In the genomic region with DNA sequence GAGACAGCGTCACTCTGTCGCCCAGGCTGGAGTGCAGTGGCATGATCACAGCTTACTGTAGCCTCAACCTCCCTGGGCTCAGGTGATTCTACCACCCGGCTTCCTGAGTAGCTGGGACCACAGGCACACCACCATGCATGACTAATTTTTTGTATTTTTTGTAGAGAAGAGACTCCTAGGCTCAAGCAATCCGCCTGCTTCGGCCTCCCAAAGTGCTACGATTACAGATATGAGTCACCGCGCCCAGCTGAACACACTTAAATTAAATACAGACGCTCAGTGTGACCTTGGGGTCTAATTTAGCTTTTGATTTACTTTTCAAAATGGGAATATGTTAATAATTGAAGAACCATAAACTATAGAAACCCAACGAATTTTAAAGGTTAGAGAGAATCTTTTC, we compare ENCODE assay signal across 25 cellular contexts.
DNase-seq lines count a peak whose midpoint lies in the region; ATAC-seq and TF ChIP-seq lines count a peak whose summit lies in the region.
"Had no signal": no experiment of that assay in that cellular context is flagged by ENCODE, and none has a peak within 500 bp of the region (broad histone marks: within the 10 kb centered on the region; RNA-seq: fewer than 3 reads in every experiment).

No MANE protein-coding gene starts in this region.

- H4K91ac ChIP-seq in IMR-90 (ENCODE audit: insufficient read depth, low read depth, low read length), result no peak overlapping the region

- H3K36me3 ChIP-seq in IMR-90 (ENCODE audit: control insufficient read depth, insufficient read depth, low read length) (peaks cover 5% of the 10 kb centered on the region), hepatocyte (replicated peaks; ENCODE audit: insufficient read depth, low read depth) (no peaks in the 10 kb centered on the region)
- H3K36me3 ChIP-seq: breast epithelium, thoracic aorta had no signal

- H3K27ac Mint-ChIP-seq in memory B cell (no peak overlapping the region), glutamatergic neuron (ENCODE audit: unreplicated experiment) (no peak overlapping the region)
- H3K27ac Mint-ChIP-seq: activated naive CD4-positive, alpha-beta T cell treated with anti-CD3 and anti-CD28 coated beads, Interleukin-2, amount 10 ng/mL, durations not matched to agents 7 days and 5 days; CD8-positive, alpha-beta memory T cell; naive thymus-derived CD8-positive, alpha-beta T cell had no signal

- H3K27ac ChIP-seq in IMR-90 (ENCODE audit: insufficient read depth, low read length) (no peak overlapping the region), hepatocyte (no peak overlapping the region)
- H3K27ac ChIP-seq: breast epithelium, HL-60, SK-N-MC, thoracic aorta had no signal

- H2AFZ ChIP-seq in IMR-90 (replicated peaks; ENCODE audit: low read length, poor library complexity) (no peak overlapping the region), hepatocyte (no peak overlapping the region)

- H3K27me3 ChIP-seq in IMR-90 (ENCODE audit: control insufficient read depth, insufficient read depth, low read length) (no peaks in the 10 kb centered on the region), hepatocyte (no peaks in the 10 kb centered on the region)
- H3K27me3 ChIP-seq: breast epithelium had no signal

- no peaks in the 10 kb centered on the region for H4K20me1 ChIP-seq in IMR-90 (ENCODE audit: insufficient read depth, low read length)
- H4K20me1 ChIP-seq in hepatocyte (ENCODE audit: insufficient read depth, poor library complexity, severe bottlenecking), result no peaks in the 10 kb centered on the region

- no peak for TF ChIP-seq RAD21 in IMR-90 (IDR thresholded peaks at IDR 0.05; ENCODE audit: low read length)

- peak; percentile 55 for DNase-seq in AG09309 (ENCODE audit: low read depth)
- peak; percentile 45 for DNase-seq in IMR-90
- DNase-seq in choroid plexus epithelial cell (ENCODE audit: low read depth), result peak; percentile 74
- no peak for DNase-seq in memory B cell (ENCODE audit: low spot score in 2 of 2)
- no peak for DNase-seq in activated CD8-positive, alpha-beta memory T cell treated with anti-CD3 and anti-CD28 coated beads for 24 hours
- DNase-seq in hepatocyte (ENCODE audit: low spot score), result no peak
- no peak for DNase-seq in glutamatergic neuron
- DNase-seq: activated CD4-positive, alpha-beta T cell treated with anti-CD3 and anti-CD28 coated beads for 4 hours; activated CD8-positive, alpha-beta memory T cell treated with anti-CD3 and anti-CD28 coated beads, Interleukin-2, amount 50 U/mL, for 48 hours; activated naive CD4-positive, alpha-beta T cell treated with anti-CD3 and anti-CD28 coated beads, Interleukin-2, amount 10 ng/mL, durations not matched to agents 7 days and 5 days; CD8-positive, alpha-beta memory T cell; dermis blood vessel endothelial cell; DMS79 treated with DMSO at 0.1 percent for 48 hours; H7; head of caudate nucleus; immature natural killer cell; naive thymus-derived CD8-positive, alpha-beta T cell; NCI-H82 had no signal

- no peak overlapping the region for H2BK20ac ChIP-seq in IMR-90 (ENCODE audit: low read depth, low read length)

- H3K4ac ChIP-seq in IMR-90 (ENCODE audit: low read depth, low read length), result no peak overlapping the region

- H3K9me1 ChIP-seq in IMR-90 (ENCODE audit: insufficient read depth, low read length), result no peaks in the 10 kb centered on the region

- H3K18ac ChIP-seq in IMR-90 (ENCODE audit: low read depth, low read length), result no peak overlapping the region

- no peak overlapping the region for H4K8ac ChIP-seq in IMR-90 (ENCODE audit: low read depth in 2 of 2, low read length in 2 of 2)

- H3K27me3 Mint-ChIP-seq in memory B cell (no peaks in the 10 kb centered on the region), glutamatergic neuron (ENCODE audit: unreplicated experiment) (no peaks in the 10 kb centered on the region)
- H3K27me3 Mint-ChIP-seq: activated naive CD4-positive, alpha-beta T cell treated with anti-CD3 and anti-CD28 coated beads, Interleukin-2, amount 10 ng/mL, durations not matched to agents 7 days and 5 days; CD8-positive, alpha-beta memory T cell; naive thymus-derived CD8-positive, alpha-beta T cell had no signal

- H3K56ac ChIP-seq in IMR-90 (ENCODE audit: extremely low read depth, insufficient read depth, low read length), result no peak overlapping the region

- intact Hi-C loops in IMR-90 (cut with micrococcal nuclease), result no loop called here

- H3K14ac ChIP-seq in IMR-90 (replicated peaks; ENCODE audit: low read depth, low read length), result no peak overlapping the region

- no peak overlapping the region for H2AK5ac ChIP-seq in IMR-90 (ENCODE audit: low read depth, low read length)

- no peaks in the 10 kb centered on the region for H3K9me3 Mint-ChIP-seq in memory B cell
- H3K9me3 Mint-ChIP-seq in glutamatergic neuron (ENCODE audit: unreplicated experiment), result no peaks in the 10 kb centered on the region
- H3K9me3 Mint-ChIP-seq: activated naive CD4-positive, alpha-beta T cell treated with anti-CD3 and anti-CD28 coated beads, Interleukin-2, amount 10 ng/mL, durations not matched to agents 7 days and 5 days; CD8-positive, alpha-beta memory T cell; immature natural killer cell; naive thymus-derived CD8-positive, alpha-beta T cell had no signal

- no peak overlapping the region for H2BK15ac ChIP-seq in IMR-90 (ENCODE audit: low read depth, low read length)

- TF ChIP-seq CTCF in AG09309 (IDR thresholded peaks at IDR 0.05; ENCODE audit: control insufficient read depth, insufficient read depth, low read depth, low read length, missing control alignments) (no peak), IMR-90 (conservative IDR thresholded peaks at IDR 0.05; ENCODE audit: low read depth, low read length) (no peak), choroid plexus epithelial cell (conservative IDR thresholded peaks at IDR 0.05; ENCODE audit: low read depth, low read length) (no peak), hepatocyte (IDR thresholded peaks at IDR 0.05; ENCODE audit: poor library complexity) (no peak), glutamatergic neuron (IDR thresholded peaks at IDR 0.05; ENCODE audit: partially characterized antibody, unreplicated experiment) (no peak)

- H3K4me1 Mint-ChIP-seq in memory B cell, result no peaks in the 10 kb centered on the region
- peaks cover 3% of the 10 kb centered on the region for H3K4me1 Mint-ChIP-seq in glutamatergic neuron (ENCODE audit: low read depth, unreplicated experiment)
- H3K4me1 Mint-ChIP-seq: activated naive CD4-positive, alpha-beta T cell treated with anti-CD3 and anti-CD28 coated beads, Interleukin-2, amount 10 ng/mL, durations not matched to agents 7 days and 5 days had no signal

- no peaks in the 10 kb centered on the region for H3K79me1 ChIP-seq in IMR-90 (ENCODE audit: low read depth in 1 of 2, low read length in 2 of 2)

- no peak overlapping the region for H3K23ac ChIP-seq in IMR-90 (ENCODE audit: low read depth, low read length)

- BruUV-seq in IMR-90 (replicated peaks; lab: Mats Ljungman, UMichigan), result no TSS peak

- H3K9ac ChIP-seq in IMR-90 (ENCODE audit: low read depth, low read length), result no peak overlapping the region

- no peaks in the 10 kb centered on the region for H3K79me2 ChIP-seq in hepatocyte

- H2BK120ac ChIP-seq in IMR-90 (ENCODE audit: low read depth, low read length), result no peak overlapping the region

- H4K5ac ChIP-seq in IMR-90 (ENCODE audit: low read depth, low read length), result no peak overlapping the region

- H3K4me3 Mint-ChIP-seq in memory B cell (no peak overlapping the region), glutamatergic neuron (ENCODE audit: unreplicated experiment) (no peak overlapping the region)
- H3K4me3 Mint-ChIP-seq: activated naive CD4-positive, alpha-beta T cell treated with anti-CD3 and anti-CD28 coated beads, Interleukin-2, amount 10 ng/mL, durations not matched to agents 7 days and 5 days; CD8-positive, alpha-beta memory T cell; immature natural killer cell; naive thymus-derived CD8-positive, alpha-beta T cell had no signal

- H2BK5ac ChIP-seq in IMR-90 (ENCODE audit: low read depth, low read length, poor library complexity, severe bottlenecking), result no peak overlapping the region

- no peak overlapping the region for H2AK9ac ChIP-seq in IMR-90 (replicated peaks; ENCODE audit: low read depth, low read length, poor library complexity)

- H3K9me2 ChIP-seq in hepatocyte (replicated peaks; ENCODE audit: insufficient read depth), result no peaks in the 10 kb centered on the region

- dilution Hi-C loops in IMR-90 (cut with HindIII; ENCODE audit: low sequenced_read_pairs, unreplicated experiment), result no loop called here

- POLR2A ChIA-PET in IMR-90 (lab: Charles Lee; ENCODE audit: unreplicated experiment), result no interaction called here

- no peaks in the 10 kb centered on the region for H3K9me3 ChIP-seq in IMR-90 (ENCODE audit: control insufficient read depth, insufficient read depth, low read length)
- H3K9me3 ChIP-seq in hepatocyte (ENCODE audit: low read depth), result no peaks in the 10 kb centered on the region
- H3K9me3 ChIP-seq: breast epithelium, thoracic aorta had no signal

- peaks cover 14% of the 10 kb centered on the region for H3K36me3 Mint-ChIP-seq in memory B cell
- H3K36me3 Mint-ChIP-seq in glutamatergic neuron (ENCODE audit: unreplicated experiment), result no peaks in the 10 kb centered on the region

- WGBS in IMR-90 (ENCODE audit: extremely low coverage in 2 of 2, insufficient read length in 1 of 2), 2 experiments, result no CpG with 5 or more reads among the region's 10 CpGs
- WGBS in hepatocyte (ENCODE audit: low lambda C conversion rate, missing lambda C conversion rate), result 90% methylated on average over 10 of the region's 10 CpGs

- ATAC-seq in IMR-90 (ENCODE audit: low read depth) (no peak), memory B cell (ENCODE audit: low read depth) (peak; percentile 31), HG02938 (IDR thresholded peaks at IDR 0.05; ENCODE audit: unreplicated experiment) (no peak)
- ATAC-seq: naive thymus-derived CD8-positive, alpha-beta T cell; Panc1 had no signal

- H3K4me3 ChIP-seq in AG09309 (ENCODE audit: control insufficient read depth, low read depth, low read length) (no peak overlapping the region), IMR-90 (ENCODE audit: insufficient read depth, low read depth, low read length) (no peak overlapping the region), choroid plexus epithelial cell (ENCODE audit: low read depth, low read length) (no peak overlapping the region), hepatocyte (no peak overlapping the region)
- H3K4me3 ChIP-seq: breast epithelium, SK-N-MC, smooth muscle cell, thoracic aorta had no signal

- in situ Hi-C loops in IMR-90 (cut with MboI; ENCODE audit: low sequenced_read_pairs), result loop anchor here (10.0 kb wide), 1 partner anchor 168 kb away; no protein-coding TSS in a partner anchor

- no peak for TF ChIP-seq POLR2A in IMR-90 (IDR thresholded peaks at IDR 0.05; ENCODE audit: low read depth, low read length)

- no peak overlapping the region for H3K4me2 ChIP-seq in IMR-90 (ENCODE audit: low read depth, low read length)
- no peak overlapping the region for H3K4me2 ChIP-seq in hepatocyte
- H3K4me2 ChIP-seq: smooth muscle cell had no signal

- H3K4me1 ChIP-seq in IMR-90 (ENCODE audit: control insufficient read depth, insufficient read depth, low read length) (no peaks in the 10 kb centered on the region), hepatocyte (ENCODE audit: insufficient read depth) (no peaks in the 10 kb centered on the region)
- H3K4me1 ChIP-seq: breast epithelium had no signal

- CTCF ChIA-PET in IMR-90 (lab: Yijun Ruan, JAX), result no interaction called here

TF ChIP-seq in IMR-90, 13 proteins besides CTCF, POLR2A, EP300 and RAD21 (continues in another document):
- TF ChIP-seq BHLHE40 (IDR thresholded peaks at IDR 0.05; ENCODE audit: low read depth, low read length) (no peak), CHD1 (IDR thresholded peaks at IDR 0.05; ENCODE audit: low read depth, low read length) (no peak)

Comparison
In these comparisons a context has a peak if more than half of its experiments do, and no peak if none do; other contexts are left out.
1. DNase-seq: peak in AG09309 (single experiment), IMR-90 (single experiment) and choroid plexus epithelial cell (single experiment); none in memory B cell (0 of 2), activated CD8-positive, alpha-beta memory T cell treated with anti-CD3 and anti-CD28 coated beads for 24 hours (single experiment), hepatocyte (single experiment) and glutamatergic neuron (single experiment).